10 cellular contexts compared by ENCODE assay signal in genomic region chr3:16912400-16913263, GRCh38. TPM values are rescaled to one million over a fixed set of nuclear protein-coding genes. Genes with fewer than 3 reads are reported as not detected.
A peak's percentile ranks its signal among the peaks of the same experiment; 100 is the strongest.
DNase-seq lines count a peak whose midpoint lies in the region; ATAC-seq and TF ChIP-seq lines count a peak whose summit lies in the region.
"Had no signal": no experiment of that assay in that cellular context is flagged by ENCODE, and none has a peak within 500 bp of the region (broad histone marks: within the 10 kb centered on the region; RNA-seq: fewer than 3 reads in every experiment).

No MANE protein-coding gene starts in this region.

- peaks cover 98% of the 10 kb centered on the region for H3K79me2 ChIP-seq in OCI-LY1 (ENCODE audit: insufficient read depth, low read length)

- H3K36me3 ChIP-seq in BLaER1 treated with 17β-estradiol and CSF1 and Interleukin-3, amounts not matched to agents 10 nM and 100 nM, result peaks cover 0 to 11% (median 0%) of the 10 kb centered on the region in 11 experiments; a peak in 2 of 22 replicates
- H3K36me3 ChIP-seq in OCI-LY1 (ENCODE audit: insufficient read depth, low read length) (0 out of 2 replicates have a peak, but pooled peaks cover 10% of the 10 kb centered on the region), uterus (no peaks in the 10 kb centered on the region)

- peaks cover 16 to 34% (median 24%) of the 10 kb centered on the region in 10 experiments for H3K4me1 ChIP-seq in BLaER1 treated with 17β-estradiol and CSF1 and Interleukin-3, amounts not matched to agents 10 nM and 100 nM
- H3K4me1 ChIP-seq in OCI-LY1 (ENCODE audit: insufficient read depth, low read length, severe bottlenecking), result peaks cover 79% of the 10 kb centered on the region
- H3K4me1 ChIP-seq in uterus, result no peaks in the 10 kb centered on the region

- no peak overlapping the region for H2AFZ ChIP-seq in OCI-LY1 (ENCODE audit: low read length)

- H3K9ac ChIP-seq in BLaER1 treated with 17β-estradiol and CSF1 and Interleukin-3, amounts not matched to agents 10 nM and 100 nM, result peak overlapping the region in 8 of 11 experiments; percentile 21 to 58 (median 45); a peak in 14 of 22 replicates
- H3K9ac ChIP-seq in OCI-LY1 (ENCODE audit: low read length), result peak overlapping the region; percentile 26

- H4K20me1 ChIP-seq in BLaER1 treated with 17β-estradiol and CSF1 and Interleukin-3, amounts not matched to agents 10 nM and 100 nM, result peaks cover 0 to 88% (median 3%) of the 10 kb centered on the region in 11 experiments; a peak in 11 of 22 replicates
- H4K20me1 ChIP-seq in OCI-LY1 (ENCODE audit: insufficient read depth, low read length), result no peaks in the 10 kb centered on the region

- H3K4me3 ChIP-seq in BLaER1 treated with 17β-estradiol and CSF1 and Interleukin-3, amounts not matched to agents 10 nM and 100 nM, result no peak overlapping the region
- H3K4me3 ChIP-seq in OCI-LY1 (ENCODE audit: low read depth, low read length, poor library complexity, severe bottlenecking) (peak overlapping the region; percentile 25), uterus (no peak overlapping the region)
- H3K4me3 ChIP-seq: K562 had no signal

- peak overlapping the region; percentile 42 to 67 (median 51) for H3K4me2 ChIP-seq in BLaER1 treated with 17β-estradiol and CSF1 and Interleukin-3, amounts not matched to agents 10 nM and 100 nM
- H3K4me2 ChIP-seq in OCI-LY1 (ENCODE audit: low read length), result peak overlapping the region; percentile 62

- H3K27ac ChIP-seq in BLaER1 treated with 17β-estradiol and CSF1 and Interleukin-3, amounts not matched to agents 10 nM and 100 nM, result peak overlapping the region in 10 of 11 experiments; percentile 30 to 86 (median 76); a peak in 19 of 22 replicates
- H3K27ac ChIP-seq in OCI-LY1 (ENCODE audit: low read depth, low read length, poor library complexity, severe bottlenecking) (peak overlapping the region; percentile 91), uterus (no peak overlapping the region)

- intact Hi-C loops in uterus (cut with DNase I; ENCODE audit: low total_unique reads), result no loop called here

- H3K9me2 ChIP-seq in OCI-LY1 (ENCODE audit: low read depth, low read length), result no peaks in the 10 kb centered on the region

- no peaks in the 10 kb centered on the region for H3K9me3 ChIP-seq in BLaER1 treated with 17β-estradiol and CSF1 and Interleukin-3, amounts not matched to agents 10 nM and 100 nM (replicated peaks in 1 of 11)
- H3K9me3 ChIP-seq in OCI-LY1 (ENCODE audit: low read length) (no peaks in the 10 kb centered on the region), uterus (no peaks in the 10 kb centered on the region)

- peaks cover 17% of the 10 kb centered on the region for H3F3A ChIP-seq in OCI-LY1 (ENCODE audit: insufficient read depth, low read length)

- no peak for DNase-seq in SHP77 treated with DMSO at 0.1 percent for 48 hours (lab: John Stamatoyannopoulos, UW)
- no peak for DNase-seq in dedifferentiated amniotic fluid mesenchymal stem cell (ENCODE audit: extremely low spot score)
- DNase-seq in uterus, result no peak
- no peak for DNase-seq in NCI-H2081 (lab: John Stamatoyannopoulos, UW)
- DNase-seq: kidney glomerular epithelial cell had no signal

- H3K27me3 ChIP-seq in BLaER1 treated with 17β-estradiol and CSF1 and Interleukin-3, amounts not matched to agents 10 nM and 100 nM, result no peaks in the 10 kb centered on the region
- no peaks in the 10 kb centered on the region for H3K27me3 ChIP-seq in OCI-LY1 (ENCODE audit: insufficient read depth, low read length)
- no peaks in the 10 kb centered on the region for H3K27me3 ChIP-seq in uterus

- TF ChIP-seq POLR2A in uterus (IDR thresholded peaks at IDR 0.05), result no peak

- no peak for TF ChIP-seq CTCF in OCI-LY1 (IDR thresholded peaks at IDR 0.05; ENCODE audit: low read length)
- TF ChIP-seq CTCF in uterus (IDR thresholded peaks at IDR 0.05), result no peak

- ATAC-seq in GM19023 (IDR thresholded peaks at IDR 0.05; ENCODE audit: unreplicated experiment) (peak; percentile 96), HG02970 (IDR thresholded peaks at IDR 0.05; ENCODE audit: low FRiP score, unreplicated experiment) (peak; percentile 71)
- ATAC-seq: K562 had no signal

RNA-seq across cellular contexts. Expression of gene PLCL2, which starts 27.9 kb away (rescaled TPM):
- total RNA-seq in uterus, result 10 to 100 TPM in 3 of 4 donors, 1 to 10 TPM in 1; 9.7 to 63.0 (median 19.5) TPM

Comparison
In these comparisons a context has a peak if more than half of its experiments do, and no peak if none do; other contexts are left out.
1. H3K27ac ChIP-seq: peak in BLaER1 treated with 17β-estradiol and CSF1 and Interleukin-3, amounts not matched to agents 10 nM and 100 nM (10 of 11) and OCI-LY1 (single experiment); none in uterus (0 of 2).